In the genomic region with DNA sequence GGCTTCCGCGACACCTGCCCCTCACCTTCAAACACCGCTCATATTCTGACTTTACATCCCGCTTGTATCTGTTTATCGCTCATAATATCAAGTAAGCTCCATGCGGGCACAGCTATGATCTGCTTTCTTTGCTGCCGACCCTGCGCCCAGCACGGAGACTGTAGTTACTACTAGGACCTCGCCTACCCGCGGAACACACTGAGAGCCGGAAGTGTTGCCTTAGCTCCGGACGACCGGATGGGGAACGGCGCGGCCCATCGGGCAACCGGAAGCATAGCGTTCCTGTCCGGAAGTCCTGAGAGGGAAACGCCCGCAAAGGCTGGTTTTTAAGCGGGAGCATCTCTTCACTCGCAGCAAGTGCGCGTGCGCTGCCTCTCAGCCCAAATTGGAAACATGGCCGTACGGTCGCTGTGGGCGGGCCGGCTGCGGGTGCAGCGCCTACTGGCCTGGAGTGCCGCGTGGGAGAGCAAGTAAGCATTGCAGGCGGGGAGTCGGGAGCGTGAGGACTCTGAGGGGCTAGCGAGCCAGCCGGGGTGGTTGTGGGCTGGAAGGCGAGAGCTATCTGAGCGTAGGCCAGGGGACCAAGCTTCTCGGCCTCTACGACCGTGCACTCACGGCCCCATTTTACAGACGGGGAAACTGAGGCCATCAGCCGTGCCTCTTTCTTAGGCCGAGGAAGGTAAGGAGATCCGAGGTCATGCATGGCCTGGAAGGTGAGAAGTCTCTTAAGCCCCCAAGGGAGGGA, we compare ENCODE assay signal across 8 cellular contexts. TPM values are rescaled to one million over a fixed set of nuclear protein-coding genes. Genes with fewer than 3 reads are reported as not detected.
DNase-seq lines count a peak whose midpoint lies in the region; ATAC-seq and TF ChIP-seq lines count a peak whose summit lies in the region.

Gene GRPEL2 (plus strand): TSS at position 353 of the 745 bp plus-strand sequence. CDS start 41 bp downstream, at position 394.

- H3K9me3 ChIP-seq in right cardiac atrium (ENCODE audit: control insufficient read depth, low read length) (no peaks in the 10 kb centered on the region), vagina (no peaks in the 10 kb centered on the region)

- DNase-seq in NCI-H187 (lab: John Stamatoyannopoulos, UW) = peak; percentile 69 to 92
- DNase-seq in T-helper 2 cell = peak; percentile 59 to 95 (median 79)
- peak; percentile 75 to 98 (median 93) for DNase-seq in anterior cingulate cortex (lab: John Stamatoyannopoulos, UW)
- DNase-seq in right cardiac atrium = peak; percentile 97 to 99 (median 98)
- DNase-seq in putamen (ENCODE audit: low spot score) = peak; percentile 96
- DNase-seq in vagina (ENCODE audit: extremely low spot score in 2 of 2) = peak in 1 of 2 donors; percentile 97

- WGBS in right cardiac atrium = under 1% methylated on average over 54 of the region's 54 CpGs

- peak; percentile 90 for TF ChIP-seq POLR2A in GM15510 (IDR thresholded peaks at IDR 0.05; ENCODE audit: borderline replicate concordance, extremely low read depth, insufficient read length)
- TF ChIP-seq POLR2A in vagina (IDR thresholded peaks at IDR 0.05) = no peak

- peaks cover 0 to 29% of the 10 kb centered on the region in 2 donors for H3K36me3 ChIP-seq in vagina

- H3K27me3 ChIP-seq in right cardiac atrium (ENCODE audit: control insufficient read depth, insufficient read depth) (no peaks in the 10 kb centered on the region), vagina (no peaks in the 10 kb centered on the region)

- TF ChIP-seq CTCF in vagina (IDR thresholded peaks at IDR 0.05) = no peak

- intact Hi-C loops in right cardiac atrium (cut with DNase I) (no loop called here), vagina (cut with DNase I) (no loop called here)

- H3K4me1 ChIP-seq in right cardiac atrium (ENCODE audit: control insufficient read depth, insufficient read depth, low read length) (no peaks in the 10 kb centered on the region), vagina (peaks cover 34% of the 10 kb centered on the region)

- H3K4me3 ChIP-seq in right cardiac atrium (ENCODE audit: low read length) (peak within 1 kb of the TSS; percentile 51), vagina (peak within 1 kb of the TSS; percentile 67 to 76)

- H3K27ac ChIP-seq in right cardiac atrium (ENCODE audit: low read length) = peak within 1 kb of the TSS; percentile 84
- H3K27ac ChIP-seq in vagina = peak within 1 kb of the TSS; percentile 74

- ATAC-seq in HG02884 (IDR thresholded peaks at IDR 0.05; ENCODE audit: unreplicated experiment) (peak; percentile 97), right cardiac atrium (peak; percentile 97 to 99)

RNA-seq across cellular contexts. Expression of gene GRPEL2, which starts in this region (rescaled TPM):
- 10 to 100 TPM in 1 of 4 donors, 1 to 10 TPM in 3; 9.1 to 11.3 (median 9.4) TPM for total RNA-seq in right cardiac atrium
- polyA plus RNA-seq in right cardiac atrium = 4.8 TPM
- total RNA-seq in vagina = 16.9 TPM
